In the genomic region with DNA sequence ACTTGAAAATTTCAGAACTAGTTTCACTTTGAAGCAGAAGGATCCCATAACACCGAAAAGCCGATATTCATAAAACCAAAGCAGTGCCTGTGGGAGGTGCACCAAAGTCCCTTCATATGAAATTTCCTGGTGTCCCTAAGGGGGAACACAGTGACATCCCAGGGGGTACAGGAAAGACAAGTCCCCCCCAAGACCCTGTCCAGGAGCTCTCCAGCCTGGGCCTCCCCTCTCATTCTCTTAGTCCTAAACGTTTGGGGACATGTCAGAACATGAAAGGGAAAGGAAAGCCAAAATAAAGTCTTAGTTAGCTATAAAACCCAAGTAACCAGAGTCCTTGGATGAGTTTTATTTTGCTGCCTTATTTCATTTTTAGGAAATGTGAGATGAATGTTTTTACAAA, we compare ENCODE assay signal across 13 cellular contexts. TPM values are rescaled to one million over a fixed set of nuclear protein-coding genes. Genes with fewer than 3 reads are reported as not detected.
DNase-seq lines count a peak whose midpoint lies in the region; ATAC-seq and TF ChIP-seq lines count a peak whose summit lies in the region.
"Had no signal": no experiment of that assay in that cellular context is flagged by ENCODE, and none has a peak within 500 bp of the region (broad histone marks: within the 10 kb centered on the region; RNA-seq: fewer than 3 reads in every experiment).

No MANE protein-coding gene starts in this region.

- H3K4me3 ChIP-seq in ACC112 (ENCODE audit: low read depth, low read length) (peak overlapping the region; percentile 73), DND-41 (ENCODE audit: low read depth in 1 of 2, low read length in 2 of 2) (peak overlapping the region in 1 of 2 experiments; percentile 38; a peak in 2 of 4 replicates), Peyer's patch (no peak overlapping the region), muscle layer of duodenum (ENCODE audit: low read depth in 1 of 2, low read length in 2 of 2) (no peak overlapping the region)

- peak overlapping the region; percentile 78 for H2AFZ ChIP-seq in ACC112 (ENCODE audit: low read length, unreplicated experiment)
- H2AFZ ChIP-seq in DND-41 (ENCODE audit: low read depth, low read length) = peak overlapping the region; percentile 61

- H3K36me3 ChIP-seq in ACC112 (ENCODE audit: insufficient read depth, low read length) (no peaks in the 10 kb centered on the region), DND-41 (ENCODE audit: insufficient read depth, low read length) (no peaks in the 10 kb centered on the region), Peyer's patch (no peaks in the 10 kb centered on the region), muscle layer of duodenum (ENCODE audit: control insufficient read depth in 1 of 2, insufficient read depth in 2 of 2, low read length in 2 of 2) (no peaks in the 10 kb centered on the region)

- CTCF ChIA-PET in T-cell (lab: Charles Lee) = no interaction called here

- TF ChIP-seq CTCF in DND-41 (IDR thresholded peaks at IDR 0.05; ENCODE audit: borderline replicate concordance, extremely low read depth, low read length, poor library complexity, severe bottlenecking) (no peak), Peyer's patch (IDR thresholded peaks at IDR 0.05) (no peak)

- H3K36me3 Mint-ChIP-seq in T-cell = no peaks in the 10 kb centered on the region
- H3K36me3 Mint-ChIP-seq: memory B cell had no signal

- H3K4me1 ChIP-seq in ACC112 (ENCODE audit: control insufficient read depth, insufficient read depth, low read length, unreplicated experiment) = peaks cover 7% of the 10 kb centered on the region
- peaks cover 93% of the 10 kb centered on the region for H3K4me1 ChIP-seq in DND-41 (ENCODE audit: insufficient read depth, low read length)
- H3K4me1 ChIP-seq in Peyer's patch = no peaks in the 10 kb centered on the region
- no peaks in the 10 kb centered on the region for H3K4me1 ChIP-seq in muscle layer of duodenum (ENCODE audit: control insufficient read depth in 1 of 2, insufficient read depth in 2 of 2, low read length in 2 of 2)

- H3K27me3 Mint-ChIP-seq in T-cell = peaks cover 2 to 9% of the 10 kb centered on the region in 2 donors

- TF ChIP-seq POLR2A in Peyer's patch (IDR thresholded peaks at IDR 0.05) = no peak

- H4K20me1 ChIP-seq in DND-41 (ENCODE audit: insufficient read depth, low read length) = no peaks in the 10 kb centered on the region

- H3K9me3 ChIP-seq in DND-41 (ENCODE audit: insufficient read depth, low read length, severe bottlenecking) (peaks cover 5% of the 10 kb centered on the region), Peyer's patch (no peaks in the 10 kb centered on the region), muscle layer of duodenum (ENCODE audit: control insufficient read depth in 1 of 2, low read length in 2 of 2) (no peaks in the 10 kb centered on the region)

- POLR2A ChIA-PET in T-cell (lab: Charles Lee) = no interaction called here

- ATAC-seq in DND-41 (ENCODE audit: insufficient read depth, low read depth) (peak; percentile 23; the same call in 2 of the 3 replicates), GM21526 (IDR thresholded peaks at IDR 0.05; ENCODE audit: low FRiP score, unreplicated experiment) (no peak), T-cell (replicated peaks in 1 of 4) (no peak), HG02870 (IDR thresholded peaks at IDR 0.05; ENCODE audit: unreplicated experiment) (no peak)

- H3K9ac ChIP-seq in DND-41 (ENCODE audit: low read depth, low read length) = peak overlapping the region; percentile 54

- H3K27ac Mint-ChIP-seq in T-cell = no peak overlapping the region
- H3K27ac Mint-ChIP-seq: memory B cell had no signal

- H3K4me3 Mint-ChIP-seq in T-cell = peak overlapping the region in 1 of 3 donors; percentile 4
- H3K4me3 Mint-ChIP-seq: memory B cell had no signal

- H3K9me3 Mint-ChIP-seq in T-cell = peaks cover 0 to 2% (median 0%) of the 10 kb centered on the region in 3 donors
- H3K9me3 Mint-ChIP-seq: memory B cell had no signal

- H3K4me2 ChIP-seq in DND-41 (ENCODE audit: insufficient read depth, low read length) = peak overlapping the region; percentile 57

- H3K4me1 Mint-ChIP-seq in T-cell = peaks cover 6 to 13% (median 11%) of the 10 kb centered on the region in 3 donors

- H3K27ac ChIP-seq in ACC112 (ENCODE audit: low read depth, low read length) = peak overlapping the region; percentile 46
- H3K27ac ChIP-seq in DND-41 (ENCODE audit: low read length) = peak overlapping the region; percentile 90
- H3K27ac ChIP-seq in Peyer's patch = peak overlapping the region in 3 of 4 donors; percentile 17 to 30 (median 23)
- peak overlapping the region; percentile 56 for H3K27ac ChIP-seq in muscle layer of duodenum (ENCODE audit: low read length)

- peak; percentile 47 for DNase-seq in DND-41
- no peak for DNase-seq in Peyer's patch
- no peak for DNase-seq in T-cell
- DNase-seq: C1 segment of cervical spinal cord; KG1; NCI-H2081 treated with DMSO at 0.1 percent for 48 hours; NCI-H82; stimulated activated CD4-positive, alpha-beta T cell treated with anti-CD3 and anti-CD28 coated beads, Interleukin-12 subunit alpha, Interleukin-12 subunit beta, amount 100 ng/mL, for 4 hours had no signal

- no peaks in the 10 kb centered on the region for H3K27me3 ChIP-seq in ACC112 (ENCODE audit: insufficient read depth, low read length)
- no peaks in the 10 kb centered on the region for H3K27me3 ChIP-seq in DND-41 (ENCODE audit: insufficient read depth, low read length, poor library complexity)
- H3K27me3 ChIP-seq in Peyer's patch = no peaks in the 10 kb centered on the region
- no peaks in the 10 kb centered on the region for H3K27me3 ChIP-seq in muscle layer of duodenum (ENCODE audit: low read depth, low read length)

- H3K79me2 ChIP-seq in ACC112 (ENCODE audit: control insufficient read depth, insufficient read depth, low read length, unreplicated experiment) (no peaks in the 10 kb centered on the region), DND-41 (ENCODE audit: insufficient read depth, low read length) (no peaks in the 10 kb centered on the region)

RNA-seq across cellular contexts. Expression of gene MRPL57, which starts 56.6 kb away (rescaled TPM):
- total RNA-seq in Peyer's patch = 10 to 100 TPM; 10.1 to 24.3 (median 15.5) TPM
- total RNA-seq in T-cell = 10 to 100 TPM; 11.0 to 18.6 (median 16.4) TPM

RNA-seq across cellular contexts. Expression of gene SKA3, which starts 56.7 kb away (rescaled TPM):
- total RNA-seq in Peyer's patch (1 to 10 TPM; 1.1 to 6.6 (median 1.4) TPM), T-cell (1 to 10 TPM in 2 of 5 donors, under 1 TPM in 3; 0.69 to 2.7 (median 0.98) TPM)

Comparison
In these comparisons a context has a peak if more than half of its experiments do, and no peak if none do; other contexts are left out.
1. H3K27ac ChIP-seq: peak in every context shown above with its lines; median percentile 90 in DND-41; 56 in muscle layer of duodenum; 46 in ACC112; 23 in Peyer's patch.